ENCODE assay signal across 16 cellular contexts in the genomic region with DNA sequence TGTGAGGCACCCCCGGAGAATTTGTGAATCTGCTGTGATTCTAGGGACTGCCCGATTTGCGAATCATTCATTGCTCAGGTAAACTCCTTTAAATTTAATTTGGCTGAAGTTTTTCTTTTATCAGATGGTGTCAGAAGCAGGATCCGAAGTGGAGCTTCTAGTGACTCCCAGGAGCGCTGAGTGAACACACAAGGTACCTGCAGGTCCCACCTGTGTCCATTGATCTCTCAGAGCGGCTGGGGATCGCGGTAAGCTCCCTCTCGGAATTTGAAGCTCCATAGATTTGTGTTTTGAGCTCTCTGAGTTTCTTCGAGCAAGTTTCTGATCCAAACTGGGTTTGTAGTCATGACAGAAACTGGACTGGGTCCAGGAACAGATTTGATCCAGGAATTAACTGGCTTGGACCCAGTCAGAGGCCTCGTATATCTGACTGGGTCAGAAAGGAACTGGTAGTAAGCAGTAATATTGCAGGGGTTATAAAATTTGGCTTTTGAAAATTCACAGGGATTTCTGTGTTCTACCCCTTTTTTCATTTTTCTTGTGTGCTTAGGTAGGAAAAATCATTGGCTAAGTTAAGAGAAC. TPM values are rescaled to one million over a fixed set of nuclear protein-coding genes. Genes with fewer than 3 reads are reported as not detected.
DNase-seq lines count a peak whose midpoint lies in the region; ATAC-seq and TF ChIP-seq lines count a peak whose summit lies in the region.
"Had no signal": no experiment of that assay in that cellular context is flagged by ENCODE, and none has a peak within 500 bp of the region (broad histone marks: within the 10 kb centered on the region; RNA-seq: fewer than 3 reads in every experiment).

No MANE protein-coding gene starts in this region.

- H3K9ac ChIP-seq in skeletal muscle tissue (ENCODE audit: low read depth in 1 of 3, low read length in 3 of 3): peak overlapping the region in 1 of 3 donors; percentile 27

- TF ChIP-seq CTCF in WERI-Rb-1 (IDR thresholded peaks at IDR 0.05; ENCODE audit: low read depth, low read length): no peak

- no peaks in the 10 kb centered on the region for H3K27me3 ChIP-seq in skeletal muscle tissue (ENCODE audit: control insufficient read depth in 3 of 3, insufficient read depth in 3 of 3, low read length in 3 of 3)
- no peaks in the 10 kb centered on the region for H3K27me3 ChIP-seq in WERI-Rb-1 (ENCODE audit: insufficient read depth, low read depth, severe bottlenecking)
- H3K27me3 ChIP-seq: colonic mucosa, MG63 had no signal

- DNase-seq in Right ventricle myocardium inferior (ENCODE audit: missing footprints) (no peak), cardiac septum (ENCODE audit: low spot score) (no peak), left cardiac atrium (no peak), EL (no peak), WERI-Rb-1 (no peak), RKO (ENCODE audit: low spot score) (no peak)
- DNase-seq: activated naive CD8-positive, alpha-beta T cell treated with anti-CD3 and anti-CD28 coated beads, Interleukin-2, amount 10 ng/mL, durations not matched to agents 7 days and 5 days; colonic mucosa; endodermal cell; head of caudate nucleus; MG63; natural killer cell; NCI-H1436 had no signal

- H3K9me3 ChIP-seq in skeletal muscle tissue (ENCODE audit: control insufficient read depth in 3 of 3, low read length in 3 of 3) (no peaks in the 10 kb centered on the region), WERI-Rb-1 (ENCODE audit: severe bottlenecking) (peaks cover 10% of the 10 kb centered on the region)
- H3K9me3 ChIP-seq: colonic mucosa had no signal

- H3K36me3 ChIP-seq in skeletal muscle tissue (ENCODE audit: control insufficient read depth in 3 of 3, insufficient read depth in 3 of 3, low read length in 3 of 3) (peaks cover 0 to 6% (median 5%) of the 10 kb centered on the region in 3 donors), WERI-Rb-1 (no peaks in the 10 kb centered on the region)
- H3K36me3 ChIP-seq: colonic mucosa had no signal

- peak overlapping the region; percentile 76 for H3K27ac ChIP-seq in skeletal muscle tissue (ENCODE audit: low read depth, low read length)
- no peak overlapping the region for H3K27ac ChIP-seq in WERI-Rb-1
- H3K27ac ChIP-seq: colonic mucosa had no signal

- H3K4me3 ChIP-seq in skeletal muscle tissue (ENCODE audit: low read length in 3 of 3) (no peak overlapping the region), WERI-Rb-1 (ENCODE audit: low read depth, low read length) (no peak overlapping the region)
- H3K4me3 ChIP-seq: colonic mucosa, K562, MG63 had no signal

- intact Hi-C loops in Right ventricle myocardium inferior (cut with DNase I) (no loop called here), cardiac septum (cut with DNase I) (no loop called here), left cardiac atrium (cut with DNase I) (no loop called here)

- ATAC-seq in Right ventricle myocardium inferior: peak; percentile 49
- peak; percentile 39 to 66 for ATAC-seq in left cardiac atrium
- ATAC-seq in GM21423 (IDR thresholded peaks at IDR 0.05; ENCODE audit: unreplicated experiment): no peak
- ATAC-seq: K562, natural killer cell had no signal

- H3K4me1 ChIP-seq in skeletal muscle tissue (ENCODE audit: control insufficient read depth in 3 of 3, insufficient read depth in 3 of 3, low read length in 3 of 3): peaks cover 8 to 23% (median 18%) of the 10 kb centered on the region in 3 donors
- H3K4me1 ChIP-seq: colonic mucosa had no signal

RNA-seq across cellular contexts. Expression of gene EDEM3, which starts 56.2 kb away (rescaled TPM):
- total RNA-seq in Right ventricle myocardium inferior (15.3 TPM), cardiac septum (18.5 TPM), left cardiac atrium (10 to 100 TPM; 21.7 to 25.4 TPM), skeletal muscle tissue (28.2 TPM)
